18 cellular contexts compared by ENCODE assay signal in the genomic region with DNA sequence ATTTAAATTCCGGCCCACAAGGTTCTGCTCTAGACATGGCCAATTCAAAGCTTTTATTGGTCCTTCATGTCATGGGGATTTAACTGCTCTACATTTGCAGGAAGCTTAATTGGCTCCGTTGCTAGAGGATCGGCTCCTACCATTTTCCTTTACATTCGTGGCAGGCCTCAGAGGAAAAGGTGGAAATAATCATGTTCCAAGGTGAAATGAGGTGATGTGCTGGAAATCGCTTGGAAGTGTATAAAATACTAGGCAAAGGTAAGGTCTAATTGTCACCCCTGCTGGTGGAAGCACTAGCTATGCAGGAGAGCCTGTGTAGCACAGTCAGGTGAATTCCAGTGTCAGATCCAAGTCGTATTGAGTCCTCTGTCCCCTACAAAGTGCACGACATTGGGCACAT. TPM values are rescaled to one million over a fixed set of nuclear protein-coding genes. Genes with fewer than 3 reads are reported as not detected.
DNase-seq lines count a peak whose midpoint lies in the region; ATAC-seq and TF ChIP-seq lines count a peak whose summit lies in the region.
"Had no signal": no experiment of that assay in that cellular context is flagged by ENCODE, and none has a peak within 500 bp of the region (broad histone marks: within the 10 kb centered on the region; RNA-seq: fewer than 3 reads in every experiment).

No MANE protein-coding gene starts in this region.

- WGBS in heart left ventricle, 4 donors = 76 to 84% (median 82%) methylated on average over 7 of the region's 7 CpGs
- 84 to 91% methylated on average over 5 to 7 of the region's 7 CpGs for WGBS in endodermal cell (ENCODE audit: insufficient coverage in 1 of 2, insufficient read length in 1 of 2), 2 experiments

- H3K9me2 ChIP-seq in Karpas-422 (replicated peaks; ENCODE audit: insufficient read depth, low read length) = no peaks in the 10 kb centered on the region

- no peak for DNase-seq in cardiac muscle cell (ENCODE audit: low read depth in 1 of 2, low spot score in 1 of 2)
- DNase-seq in heart left ventricle = no peak
- peak; percentile 42 for DNase-seq in NCI-H2227 (lab: John Stamatoyannopoulos, UW; ENCODE audit: unreplicated experiment)
- no peak for DNase-seq in endodermal cell
- no peak for DNase-seq in NCI-H2196 treated with DMSO at 0.1 percent for 48 hours (lab: John Stamatoyannopoulos, UW; ENCODE audit: unreplicated experiment)
- DNase-seq in Karpas-422 = no peak
- DNase-seq in DMS53 treated with DMSO at 0.1 percent for 48 hours (lab: John Stamatoyannopoulos, UW; ENCODE audit: unreplicated experiment) = no peak
- DNase-seq: 8988T; CD4-positive, alpha-beta memory T cell; DMS153; DMS79 treated with DMSO at 0.1 percent for 48 hours; GF-D8; GM23248; HCEC 1CT; IMR-90 had no signal

- H3K27me3 Mint-ChIP-seq in endodermal cell (ENCODE audit: insufficient read depth) = no peaks in the 10 kb centered on the region

- H2AFZ ChIP-seq in Karpas-422 (ENCODE audit: low read length) = no peak overlapping the region
- H2AFZ ChIP-seq: GM23248 had no signal

- intact Hi-C loops in heart left ventricle (cut with DNase I) = loop anchor here in 1 of 10 donors (5.0 kb wide), 1 partner anchor 49 kb away; no protein-coding TSS in a partner anchor

- H4K20me1 ChIP-seq in Karpas-422 (ENCODE audit: insufficient read depth, low read depth, low read length) = no peaks in the 10 kb centered on the region
- H4K20me1 ChIP-seq: BLaER1 had no signal

- H3K27me3 ChIP-seq in cardiac muscle cell (no peaks in the 10 kb centered on the region), heart left ventricle (no peaks in the 10 kb centered on the region), endodermal cell (ENCODE audit: control insufficient read depth, insufficient read depth, low read length, poor library complexity, severe bottlenecking) (no peaks in the 10 kb centered on the region), Karpas-422 (ENCODE audit: low read length) (no peaks in the 10 kb centered on the region)
- H3K27me3 ChIP-seq: BLaER1 had no signal

- H3K4me3 ChIP-seq in cardiac muscle cell (no peak overlapping the region), heart left ventricle (no peak overlapping the region), endodermal cell (ENCODE audit: low read length) (no peak overlapping the region), Karpas-422 (ENCODE audit: low read length) (no peak overlapping the region)
- H3K4me3 ChIP-seq: BLaER1, GM23248 had no signal

- peaks cover 23% of the 10 kb centered on the region for H3K4me1 Mint-ChIP-seq in endodermal cell
- H3K4me1 Mint-ChIP-seq: CD14-positive monocyte; CD4-positive, alpha-beta memory T cell had no signal

- H3K4me3 Mint-ChIP-seq in endodermal cell = no peak overlapping the region
- H3K4me3 Mint-ChIP-seq: CD14-positive monocyte; CD4-positive, alpha-beta memory T cell had no signal

- H3K9me3 Mint-ChIP-seq in endodermal cell = no peaks in the 10 kb centered on the region
- H3K9me3 Mint-ChIP-seq: CD4-positive, alpha-beta memory T cell had no signal

- H3K4me2 ChIP-seq in Karpas-422 (ENCODE audit: low read depth, low read length, poor library complexity, severe bottlenecking) = no peak overlapping the region
- H3K4me2 ChIP-seq: BLaER1 had no signal

- H3K27ac Mint-ChIP-seq in endodermal cell = no peak overlapping the region
- H3K27ac Mint-ChIP-seq: CD14-positive monocyte had no signal

- no peak for ATAC-seq in heart left ventricle

- TF ChIP-seq CTCF in cardiac muscle cell (IDR thresholded peaks at IDR 0.05; ENCODE audit: low read depth, low read length) (no peak), heart left ventricle (IDR thresholded peaks at IDR 0.05) (no peak), endodermal cell (conservative IDR thresholded peaks at IDR 0.05) (peak; percentile 47)

- H3K36me3 ChIP-seq in cardiac muscle cell (no peaks in the 10 kb centered on the region), heart left ventricle (no peaks in the 10 kb centered on the region), endodermal cell (ENCODE audit: control insufficient read depth, insufficient read depth, low read length) (no peaks in the 10 kb centered on the region), Karpas-422 (ENCODE audit: insufficient read depth, low read length) (no peaks in the 10 kb centered on the region)
- H3K36me3 ChIP-seq: BLaER1 had no signal

- H3K27ac ChIP-seq in cardiac muscle cell = peak overlapping the region; percentile 62
- H3K27ac ChIP-seq in heart left ventricle = peak overlapping the region in 1 of 12 donors; percentile 77
- H3K27ac ChIP-seq in endodermal cell (ENCODE audit: low read depth, low read length) = no peak overlapping the region
- no peak overlapping the region for H3K27ac ChIP-seq in Karpas-422 (ENCODE audit: low read length)
- H3K27ac ChIP-seq: BLaER1, GM23248, HL-60 had no signal

- H3K36me3 Mint-ChIP-seq in endodermal cell (ENCODE audit: low read depth) = no peaks in the 10 kb centered on the region
- H3K36me3 Mint-ChIP-seq: CD14-positive monocyte; CD4-positive, alpha-beta memory T cell had no signal

- H3K4me1 ChIP-seq in cardiac muscle cell (ENCODE audit: low read depth) (peaks cover 44% of the 10 kb centered on the region), heart left ventricle (peaks cover 0 to 29% (median 7%) of the 10 kb centered on the region in 12 donors), endodermal cell (ENCODE audit: control insufficient read depth, insufficient read depth, low read length) (peaks cover 15% of the 10 kb centered on the region), Karpas-422 (ENCODE audit: low read length) (no peaks in the 10 kb centered on the region)
- H3K4me1 ChIP-seq: BLaER1 had no signal

- no peaks in the 10 kb centered on the region for H3K9me3 ChIP-seq in cardiac muscle cell (ENCODE audit: low read depth)
- H3K9me3 ChIP-seq in heart left ventricle = no peaks in the 10 kb centered on the region
- H3K9me3 ChIP-seq in endodermal cell (ENCODE audit: control insufficient read depth, low read length) = no peaks in the 10 kb centered on the region
- H3K9me3 ChIP-seq in Karpas-422 (ENCODE audit: low read length) = no peaks in the 10 kb centered on the region
- H3K9me3 ChIP-seq: BLaER1 had no signal

- no peak for TF ChIP-seq POLR2A in heart left ventricle (IDR thresholded peaks at IDR 0.05)

- no peak overlapping the region for H3K9ac ChIP-seq in endodermal cell (ENCODE audit: extremely low read depth, low read length, poor library complexity, severe bottlenecking)
- no peak overlapping the region for H3K9ac ChIP-seq in Karpas-422 (ENCODE audit: low read length)
- H3K9ac ChIP-seq: BLaER1, GM23248 had no signal

- H3K79me2 ChIP-seq in Karpas-422 (ENCODE audit: low read length) = no peaks in the 10 kb centered on the region

RNA-seq across cellular contexts. Expression of a gene that starts 55.6 kb away (rescaled TPM):
- 754 and 1,350 TPM in 2 replicates for total RNA-seq in cardiac muscle cell
- 665 and 1,094 TPM in 2 replicates for polyA plus RNA-seq in cardiac muscle cell
- total RNA-seq in heart left ventricle = 100 to 1,000 TPM; 175 to 436 (median 241) TPM
- 100 to 1,000 TPM; 115 to 896 TPM for polyA plus RNA-seq in heart left ventricle
- 100 to 1,000 TPM; 359 to 398 TPM for total RNA-seq in endodermal cell
- polyA plus RNA-seq in endodermal cell (2013, experiment 1 of 2) = 224 TPM
- polyA plus RNA-seq in endodermal cell (2013, experiment 2 of 2) = 222 TPM
- total RNA-seq in Karpas-422 (2014; rRNA removed; shearing (Covaris generic); ENCODE audit: low replicate concordance) = 931 and 967 TPM in 2 replicates
